In the genomic region with DNA sequence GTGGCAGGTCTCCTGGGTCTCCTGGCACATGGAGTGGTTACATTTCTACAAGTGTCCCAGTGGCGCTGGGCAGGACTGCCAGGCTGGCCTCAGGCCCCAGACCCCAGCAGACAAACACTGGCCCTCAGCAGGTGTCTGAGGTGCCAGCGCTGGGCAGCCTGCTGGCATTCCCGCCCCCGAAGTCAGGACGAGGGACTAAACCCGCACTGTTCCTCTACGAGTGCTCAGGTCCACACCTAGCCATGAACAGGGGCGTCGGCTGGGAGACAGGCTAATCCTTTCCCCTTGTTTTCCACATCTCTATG, we compare ENCODE assay signal across 1 cellular context.
TF ChIP-seq lines count a peak whose summit lies in the region.

No MANE protein-coding gene starts in this region.

TF ChIP-seq in H1, 55 proteins besides CTCF, POLR2A, EP300 and RAD21:
- TF ChIP-seq BRCA1 (IDR thresholded peaks at IDR 0.05; ENCODE audit: low read depth, low read length), result no peak
- TF ChIP-seq NRF1 (IDR thresholded peaks at IDR 0.05; ENCODE audit: low read depth, low read length), result no peak
- TF ChIP-seq USF2 (IDR thresholded peaks at IDR 0.05; ENCODE audit: low read length), result no peak
- TF ChIP-seq, protein P1, sequence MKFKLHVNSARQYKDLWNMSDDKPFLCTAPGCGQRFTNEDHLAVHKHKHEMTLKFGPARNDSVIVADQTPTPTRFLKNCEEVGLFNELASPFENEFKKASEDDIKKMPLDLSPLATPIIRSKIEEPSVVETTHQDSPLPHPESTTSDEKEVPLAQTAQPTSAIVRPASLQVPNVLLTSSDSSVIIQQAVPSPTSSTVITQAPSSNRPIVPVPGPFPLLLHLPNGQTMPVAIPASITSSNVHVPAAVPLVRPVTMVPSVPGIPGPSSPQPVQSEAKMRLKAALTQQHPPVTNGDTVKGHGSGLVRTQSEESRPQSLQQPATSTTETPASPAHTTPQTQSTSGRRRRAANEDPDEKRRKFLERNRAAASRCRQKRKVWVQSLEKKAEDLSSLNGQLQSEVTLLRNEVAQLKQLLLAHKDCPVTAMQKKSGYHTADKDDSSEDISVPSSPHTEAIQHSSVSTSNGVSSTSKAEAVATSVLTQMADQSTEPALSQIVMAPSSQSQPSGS (IDR thresholded peaks at IDR 0.05; ENCODE audit: low read length), result no peak
- TF ChIP-seq SP4 (IDR thresholded peaks at IDR 0.05; ENCODE audit: low read length), result no peak
- TF ChIP-seq, protein P2, sequence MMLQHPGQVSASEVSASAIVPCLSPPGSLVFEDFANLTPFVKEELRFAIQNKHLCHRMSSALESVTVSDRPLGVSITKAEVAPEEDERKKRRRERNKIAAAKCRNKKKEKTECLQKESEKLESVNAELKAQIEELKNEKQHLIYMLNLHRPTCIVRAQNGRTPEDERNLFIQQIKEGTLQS (IDR thresholded peaks at IDR 0.05; ENCODE audit: insufficient read depth, low read depth, low read length), result no peak
- TF ChIP-seq RNF2 (IDR thresholded peaks at IDR 0.05; ENCODE audit: borderline replicate concordance, low read depth, low read length, missing control alignments, poor library complexity, severe bottlenecking), result no peak
- TF ChIP-seq NANOG (IDR thresholded peaks at IDR 0.05; ENCODE audit: insufficient read depth, low read depth, low read length, poor library complexity, severe bottlenecking), result no peak
- TF ChIP-seq JUND (IDR thresholded peaks at IDR 0.05; ENCODE audit: low read length), result no peak
- TF ChIP-seq GTF2F1 (IDR thresholded peaks at IDR 0.05; ENCODE audit: borderline replicate concordance, low read depth, low read length), result no peak
- TF ChIP-seq SRF (IDR thresholded peaks at IDR 0.05; ENCODE audit: low read depth, low read length), result no peak
